ENCODE assay signal across 10 cellular contexts in the genomic region with DNA sequence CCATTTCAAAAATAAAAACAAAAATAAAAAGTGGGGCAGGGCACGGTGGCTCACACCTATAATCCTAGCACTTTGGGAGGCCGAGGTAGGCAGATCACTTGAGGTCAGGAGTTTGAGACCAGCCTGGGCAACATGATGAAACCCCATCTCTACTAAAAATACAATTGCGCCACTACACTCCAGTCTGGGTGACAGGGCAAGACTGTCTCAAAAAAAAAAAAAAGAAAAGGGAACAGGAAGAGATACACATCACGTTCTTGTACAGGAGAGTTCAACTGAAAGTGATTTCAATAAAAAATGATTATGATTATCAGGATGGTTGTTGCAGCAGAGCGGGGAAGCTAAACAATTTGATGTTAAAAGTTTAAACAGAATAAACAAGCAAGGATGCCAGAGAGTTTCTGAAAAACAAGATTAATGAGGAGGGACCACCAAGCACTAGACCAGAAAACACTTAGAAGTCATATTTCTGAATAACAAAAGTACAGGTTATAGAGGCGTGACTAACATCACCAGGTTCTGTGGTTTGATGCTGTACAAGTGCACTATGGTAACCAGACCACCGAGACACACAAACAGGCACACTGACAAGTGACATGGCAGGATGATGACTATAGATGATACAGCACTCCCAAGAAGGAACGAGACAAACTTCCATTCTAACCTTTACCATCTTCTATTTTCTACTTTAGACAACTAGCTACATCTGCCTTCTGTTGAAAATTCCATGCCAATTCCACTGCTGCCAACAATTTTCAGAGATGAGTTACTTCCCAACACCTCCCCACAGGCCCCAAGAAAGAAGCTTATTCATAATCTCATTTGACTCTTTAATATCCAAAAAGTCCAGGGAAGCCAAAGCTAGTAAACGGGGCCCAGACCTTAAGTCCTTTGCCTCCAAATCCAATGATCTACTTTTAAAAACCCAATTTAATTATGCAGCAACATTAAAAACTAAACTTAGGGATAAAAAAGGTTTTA.
A peak's percentile ranks its signal among the peaks of the same experiment; 100 is the strongest.
DNase-seq lines count a peak whose midpoint lies in the region; ATAC-seq lines count a peak whose summit lies in the region.
"Had no signal": no experiment of that assay in that cellular context is flagged by ENCODE, and none has a peak within 500 bp of the region (broad histone marks: within the 10 kb centered on the region; RNA-seq: fewer than 3 reads in every experiment).

No MANE protein-coding gene starts in this region.

- peak overlapping the region; percentile 72 for H3K27ac Mint-ChIP-seq in central memory CD8-positive, alpha-beta T cell (ENCODE audit: low read depth)

- peak overlapping the region; percentile 8 for H3K4me3 Mint-ChIP-seq in central memory CD8-positive, alpha-beta T cell

- peak; percentile 97 for ATAC-seq in central memory CD8-positive, alpha-beta T cell (replicated peaks; ENCODE audit: extremely low read depth, poor library complexity, severe bottlenecking)
- no peak for ATAC-seq in GM18861 (IDR thresholded peaks at IDR 0.05; ENCODE audit: unreplicated experiment)
- ATAC-seq: A549 had no signal

- peaks cover 88% of the 10 kb centered on the region for H3K36me3 Mint-ChIP-seq in central memory CD8-positive, alpha-beta T cell (ENCODE audit: insufficient read depth)

- H3K9me3 Mint-ChIP-seq in central memory CD8-positive, alpha-beta T cell: no peaks in the 10 kb centered on the region

- H3K4me1 Mint-ChIP-seq in central memory CD8-positive, alpha-beta T cell: peaks cover 37% of the 10 kb centered on the region

- DNase-seq in activated CD8-positive, alpha-beta memory T cell treated with anti-CD3 and anti-CD28 coated beads for 24 hours: peak; percentile 55
- DNase-seq in activated CD8-positive, alpha-beta memory T cell treated with anti-CD3 and anti-CD28 coated beads, Interleukin-2, amount 50 U/mL, for 48 hours: no peak
- peak; percentile 85 for DNase-seq in NOMO-1 treated with DMSO at 0.1 percent for 48 hours (lab: John Stamatoyannopoulos, UW; ENCODE audit: unreplicated experiment)
- DNase-seq in central memory CD8-positive, alpha-beta T cell (ENCODE audit: low spot score in 2 of 2): peak in 1 of 2 donors; percentile 21
- DNase-seq in stimulated activated CD8-positive, alpha-beta memory T cell treated with anti-CD3 and anti-CD28 coated beads, Interleukin-12 subunit alpha, Interleukin-12 subunit beta, amount 100 ng/mL, for 24 hours (ENCODE audit: extremely low read depth): peak; percentile 27
- DNase-seq in GOT3 (lab: John Stamatoyannopoulos, UW): no peak
- no peak for DNase-seq in NCI-H748 treated with DMSO at 0.1 percent for 48 hours (lab: John Stamatoyannopoulos, UW)
- DNase-seq: NCI-H1105 had no signal

- no peaks in the 10 kb centered on the region for H3K27me3 Mint-ChIP-seq in central memory CD8-positive, alpha-beta T cell

Comparison
In these comparisons a context has a peak if more than half of its experiments do, and no peak if none do; other contexts are left out.
1. DNase-seq: peak in activated CD8-positive, alpha-beta memory T cell treated with anti-CD3 and anti-CD28 coated beads for 24 hours (single experiment), NOMO-1 treated with DMSO at 0.1 percent for 48 hours (single experiment) and stimulated activated CD8-positive, alpha-beta memory T cell treated with anti-CD3 and anti-CD28 coated beads, Interleukin-12 subunit alpha, Interleukin-12 subunit beta, amount 100 ng/mL, for 24 hours (single experiment); none in activated CD8-positive, alpha-beta memory T cell treated with anti-CD3 and anti-CD28 coated beads, Interleukin-2, amount 50 U/mL, for 48 hours (single experiment), GOT3 (single experiment) and NCI-H748 treated with DMSO at 0.1 percent for 48 hours (single experiment).